Comparison of ENCODE assay signal across 2 cellular contexts in the genomic region with DNA sequence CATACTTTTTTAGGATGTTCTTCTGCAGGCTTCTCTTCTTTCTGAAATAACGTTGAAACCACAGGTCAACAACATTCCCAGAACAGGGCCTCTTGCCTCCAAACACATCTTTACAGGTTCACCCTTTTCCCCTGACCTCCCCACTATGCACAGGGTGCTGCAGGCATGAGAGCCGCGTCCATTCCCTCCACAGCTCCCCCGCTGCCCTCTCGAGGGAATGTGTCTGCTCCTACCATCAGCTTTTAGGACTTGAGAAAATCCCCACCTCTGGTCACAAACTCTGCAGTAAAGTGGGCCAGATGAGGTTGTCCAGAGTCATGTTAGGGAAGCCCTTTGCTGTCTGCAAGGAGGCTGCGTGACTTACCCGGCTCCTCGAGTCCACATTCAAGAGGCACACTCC.
TF ChIP-seq lines count a peak whose summit lies in the region.

No MANE protein-coding gene starts in this region.

TF ChIP-seq in WTC11, 78 proteins besides CTCF, POLR2A, EP300 and RAD21:
- TF ChIP-seq ETV6 (CRISPR knock-in tag; IDR thresholded peaks at IDR 0.05) (no peak), FOXJ3 (CRISPR knock-in tag; IDR thresholded peaks at IDR 0.05; ENCODE audit: borderline replicate concordance) (no peak), GRHL2 (CRISPR knock-in tag; IDR thresholded peaks at IDR 0.05; ENCODE audit: insufficient replicate concordance, severe bottlenecking) (no peak), ZNF671 (CRISPR knock-in tag; IDR thresholded peaks at IDR 0.05) (no peak), FOXP1 (CRISPR knock-in tag; IDR thresholded peaks at IDR 0.05; ENCODE audit: borderline replicate concordance) (no peak), HMGA2 (CRISPR knock-in tag; IDR thresholded peaks at IDR 0.05) (no peak), TEAD4 (CRISPR knock-in tag; IDR thresholded peaks at IDR 0.05) (no peak), NR1H2 (CRISPR knock-in tag; IDR thresholded peaks at IDR 0.05) (no peak), ZNF263 (CRISPR knock-in tag; IDR thresholded peaks at IDR 0.05; ENCODE audit: low read depth) (no peak)
- TF ChIP-seq, protein P1, sequence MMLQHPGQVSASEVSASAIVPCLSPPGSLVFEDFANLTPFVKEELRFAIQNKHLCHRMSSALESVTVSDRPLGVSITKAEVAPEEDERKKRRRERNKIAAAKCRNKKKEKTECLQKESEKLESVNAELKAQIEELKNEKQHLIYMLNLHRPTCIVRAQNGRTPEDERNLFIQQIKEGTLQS (CRISPR knock-in tag; conservative IDR thresholded peaks at IDR 0.05), result no peak
- TF ChIP-seq, protein P2, sequence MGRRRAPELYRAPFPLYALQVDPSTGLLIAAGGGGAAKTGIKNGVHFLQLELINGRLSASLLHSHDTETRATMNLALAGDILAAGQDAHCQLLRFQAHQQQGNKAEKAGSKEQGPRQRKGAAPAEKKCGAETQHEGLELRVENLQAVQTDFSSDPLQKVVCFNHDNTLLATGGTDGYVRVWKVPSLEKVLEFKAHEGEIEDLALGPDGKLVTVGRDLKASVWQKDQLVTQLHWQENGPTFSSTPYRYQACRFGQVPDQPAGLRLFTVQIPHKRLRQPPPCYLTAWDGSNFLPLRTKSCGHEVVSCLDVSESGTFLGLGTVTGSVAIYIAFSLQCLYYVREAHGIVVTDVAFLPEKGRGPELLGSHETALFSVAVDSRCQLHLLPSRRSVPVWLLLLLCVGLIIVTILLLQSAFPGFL (CRISPR knock-in tag; IDR thresholded peaks at IDR 0.05; ENCODE audit: borderline replicate concordance), result no peak
- TF ChIP-seq, protein P3, sequence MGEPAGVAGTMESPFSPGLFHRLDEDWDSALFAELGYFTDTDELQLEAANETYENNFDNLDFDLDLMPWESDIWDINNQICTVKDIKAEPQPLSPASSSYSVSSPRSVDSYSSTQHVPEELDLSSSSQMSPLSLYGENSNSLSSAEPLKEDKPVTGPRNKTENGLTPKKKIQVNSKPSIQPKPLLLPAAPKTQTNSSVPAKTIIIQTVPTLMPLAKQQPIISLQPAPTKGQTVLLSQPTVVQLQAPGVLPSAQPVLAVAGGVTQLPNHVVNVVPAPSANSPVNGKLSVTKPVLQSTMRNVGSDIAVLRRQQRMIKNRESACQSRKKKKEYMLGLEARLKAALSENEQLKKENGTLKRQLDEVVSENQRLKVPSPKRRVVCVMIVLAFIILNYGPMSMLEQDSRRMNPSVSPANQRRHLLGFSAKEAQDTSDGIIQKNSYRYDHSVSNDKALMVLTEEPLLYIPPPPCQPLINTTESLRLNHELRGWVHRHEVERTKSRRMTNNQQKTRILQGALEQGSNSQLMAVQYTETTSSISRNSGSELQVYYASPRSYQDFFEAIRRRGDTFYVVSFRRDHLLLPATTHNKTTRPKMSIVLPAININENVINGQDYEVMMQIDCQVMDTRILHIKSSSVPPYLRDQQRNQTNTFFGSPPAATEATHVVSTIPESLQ (CRISPR knock-in tag; IDR thresholded peaks at IDR 0.05), result no peak
- TF ChIP-seq, protein P4, sequence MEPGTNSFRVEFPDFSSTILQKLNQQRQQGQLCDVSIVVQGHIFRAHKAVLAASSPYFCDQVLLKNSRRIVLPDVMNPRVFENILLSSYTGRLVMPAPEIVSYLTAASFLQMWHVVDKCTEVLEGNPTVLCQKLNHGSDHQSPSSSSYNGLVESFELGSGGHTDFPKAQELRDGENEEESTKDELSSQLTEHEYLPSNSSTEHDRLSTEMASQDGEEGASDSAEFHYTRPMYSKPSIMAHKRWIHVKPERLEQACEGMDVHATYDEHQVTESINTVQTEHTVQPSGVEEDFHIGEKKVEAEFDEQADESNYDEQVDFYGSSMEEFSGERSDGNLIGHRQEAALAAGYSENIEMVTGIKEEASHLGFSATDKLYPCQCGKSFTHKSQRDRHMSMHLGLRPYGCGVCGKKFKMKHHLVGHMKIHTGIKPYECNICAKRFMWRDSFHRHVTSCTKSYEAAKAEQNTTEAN (CRISPR knock-in tag; IDR thresholded peaks at IDR 0.05), result no peak
- TF ChIP-seq, protein P5, sequence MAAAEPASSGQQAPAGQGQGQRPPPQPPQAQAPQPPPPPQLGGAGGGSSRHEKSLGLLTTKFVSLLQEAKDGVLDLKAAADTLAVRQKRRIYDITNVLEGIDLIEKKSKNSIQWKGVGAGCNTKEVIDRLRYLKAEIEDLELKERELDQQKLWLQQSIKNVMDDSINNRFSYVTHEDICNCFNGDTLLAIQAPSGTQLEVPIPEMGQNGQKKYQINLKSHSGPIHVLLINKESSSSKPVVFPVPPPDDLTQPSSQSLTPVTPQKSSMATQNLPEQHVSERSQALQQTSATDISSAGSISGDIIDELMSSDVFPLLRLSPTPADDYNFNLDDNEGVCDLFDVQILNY (CRISPR knock-in tag; IDR thresholded peaks at IDR 0.05), result no peak
- TF ChIP-seq, protein P6, sequence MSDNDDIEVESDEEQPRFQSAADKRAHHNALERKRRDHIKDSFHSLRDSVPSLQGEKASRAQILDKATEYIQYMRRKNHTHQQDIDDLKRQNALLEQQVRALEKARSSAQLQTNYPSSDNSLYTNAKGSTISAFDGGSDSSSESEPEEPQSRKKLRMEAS (CRISPR knock-in tag; IDR thresholded peaks at IDR 0.05), result no peak
- TF ChIP-seq, protein P7, sequence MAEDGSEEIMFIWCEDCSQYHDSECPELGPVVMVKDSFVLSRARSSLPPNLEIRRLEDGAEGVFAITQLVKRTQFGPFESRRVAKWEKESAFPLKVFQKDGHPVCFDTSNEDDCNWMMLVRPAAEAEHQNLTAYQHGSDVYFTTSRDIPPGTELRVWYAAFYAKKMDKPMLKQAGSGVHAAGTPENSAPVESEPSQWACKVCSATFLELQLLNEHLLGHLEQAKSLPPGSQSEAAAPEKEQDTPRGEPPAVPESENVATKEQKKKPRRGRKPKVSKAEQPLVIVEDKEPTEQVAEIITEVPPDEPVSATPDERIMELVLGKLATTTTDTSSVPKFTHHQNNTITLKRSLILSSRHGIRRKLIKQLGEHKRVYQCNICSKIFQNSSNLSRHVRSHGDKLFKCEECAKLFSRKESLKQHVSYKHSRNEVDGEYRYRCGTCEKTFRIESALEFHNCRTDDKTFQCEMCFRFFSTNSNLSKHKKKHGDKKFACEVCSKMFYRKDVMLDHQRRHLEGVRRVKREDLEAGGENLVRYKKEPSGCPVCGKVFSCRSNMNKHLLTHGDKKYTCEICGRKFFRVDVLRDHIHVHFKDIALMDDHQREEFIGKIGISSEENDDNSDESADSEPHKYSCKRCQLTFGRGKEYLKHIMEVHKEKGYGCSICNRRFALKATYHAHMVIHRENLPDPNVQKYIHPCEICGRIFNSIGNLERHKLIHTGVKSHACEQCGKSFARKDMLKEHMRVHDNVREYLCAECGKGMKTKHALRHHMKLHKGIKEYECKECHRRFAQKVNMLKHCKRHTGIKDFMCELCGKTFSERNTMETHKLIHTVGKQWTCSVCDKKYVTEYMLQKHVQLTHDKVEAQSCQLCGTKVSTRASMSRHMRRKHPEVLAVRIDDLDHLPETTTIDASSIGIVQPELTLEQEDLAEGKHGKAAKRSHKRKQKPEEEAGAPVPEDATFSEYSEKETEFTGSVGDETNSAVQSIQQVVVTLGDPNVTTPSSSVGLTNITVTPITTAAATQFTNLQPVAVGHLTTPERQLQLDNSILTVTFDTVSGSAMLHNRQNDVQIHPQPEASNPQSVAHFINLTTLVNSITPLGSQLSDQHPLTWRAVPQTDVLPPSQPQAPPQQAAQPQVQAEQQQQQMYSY (CRISPR knock-in tag; IDR thresholded peaks at IDR 0.05), result no peak

TF ChIP-seq in H1, 55 proteins besides CTCF, POLR2A, EP300 and RAD21:
- TF ChIP-seq CHD2 (IDR thresholded peaks at IDR 0.05; ENCODE audit: low read length), result no peak
